ENCODE assay signal across 20 cellular contexts in genomic region chr12:131363841-131364425, GRCh38.
DNase-seq lines count a peak whose midpoint lies in the region; ATAC-seq, FAIRE-seq and TF ChIP-seq lines count a peak whose summit lies in the region.
"Had no signal": no experiment of that assay in that cellular context is flagged by ENCODE, and none has a peak within 500 bp of the region (broad histone marks: within the 10 kb centered on the region; RNA-seq: fewer than 3 reads in every experiment).

No MANE protein-coding gene starts in this region.

- peaks cover 0 to 6% (median 0%) of the 10 kb centered on the region in 3 experiments; a peak in 1 of 7 replicates for H3K36me3 Mint-ChIP-seq in H9 (ENCODE audit: insufficient read depth in 1 of 3, low read depth in 3 of 3)
- no peaks in the 10 kb centered on the region for H3K36me3 Mint-ChIP-seq in neural progenitor cell
- H3K36me3 Mint-ChIP-seq in stimulated activated naive B cell treated with anti-CD40 and anti-IgM and Interleukin-4, amounts not matched to agents 10 μg/mL and 1 μg/mL and 100 μg/mL, for 72 hours = no peaks in the 10 kb centered on the region

- TF ChIP-seq CTCF in AG04450 (IDR thresholded peaks at IDR 0.05; ENCODE audit: low read depth, low read length) (no peak), H9 (conservative IDR thresholded peaks at IDR 0.05) (no peak), bronchial epithelial cell (IDR thresholded peaks at IDR 0.05; ENCODE audit: insufficient read depth, low read length, severe bottlenecking) (no peak), neural progenitor cell (IDR thresholded peaks at IDR 0.05) (no peak)

- H2BK20ac ChIP-seq in H9 (ENCODE audit: low read depth, low read length, poor library complexity, severe bottlenecking) = no peak overlapping the region

- peak overlapping the region; percentile 11 for H3K27ac ChIP-seq in AG04450 (ENCODE audit: low read depth, low read length)
- H3K27ac ChIP-seq in H9 (ENCODE audit: insufficient read length, low read depth, low read length) = no peak overlapping the region
- no peak overlapping the region for H3K27ac ChIP-seq in neural progenitor cell
- H3K27ac ChIP-seq: KMS-11 had no signal

- peaks cover 10 to 14% of the 10 kb centered on the region in 2 experiments for H3K4me1 Mint-ChIP-seq in H9
- peaks cover 29% of the 10 kb centered on the region for H3K4me1 Mint-ChIP-seq in neural progenitor cell
- H3K4me1 Mint-ChIP-seq in stimulated activated naive B cell treated with anti-CD40 and anti-IgM and Interleukin-4, amounts not matched to agents 10 μg/mL and 1 μg/mL and 100 μg/mL, for 72 hours = no peaks in the 10 kb centered on the region

- no peak overlapping the region for H3K27ac Mint-ChIP-seq in H9
- peak overlapping the region; percentile 93 for H3K27ac Mint-ChIP-seq in neural progenitor cell
- no peak overlapping the region for H3K27ac Mint-ChIP-seq in stimulated activated naive B cell treated with anti-CD40 and anti-IgM and Interleukin-4, amounts not matched to agents 10 μg/mL and 1 μg/mL and 100 μg/mL, for 72 hours
- H3K27ac Mint-ChIP-seq: CD4-positive, alpha-beta T cell had no signal

- no peak overlapping the region for H4K91ac ChIP-seq in H9 (ENCODE audit: insufficient read length, low read depth, low read length)

- no peaks in the 10 kb centered on the region for H3F3A ChIP-seq in neural progenitor cell (ENCODE audit: low read depth)

- no peak overlapping the region for H2AFZ ChIP-seq in H9 (ENCODE audit: low read length)
- H2AFZ ChIP-seq in neural progenitor cell (replicated peaks) = no peak overlapping the region

- no peak overlapping the region for H3K4ac ChIP-seq in H9 (ENCODE audit: low read depth, low read length)

- H3K23ac ChIP-seq in H9 (ENCODE audit: insufficient read length, low read depth, low read length) = no peak overlapping the region

- H3K4me1 ChIP-seq in H9 (ENCODE audit: insufficient read depth, low read length) = peaks cover 5% of the 10 kb centered on the region; the same call in 1 of the 2 replicates
- H3K4me1 ChIP-seq in neural progenitor cell = no peaks in the 10 kb centered on the region
- H3K4me1 ChIP-seq: Caco-2, HAP-1 had no signal

- POLR2A ChIA-PET in AG04450 (lab: Yijun Ruan, JAX) = no interaction called here

- no peak overlapping the region for H2BK120ac ChIP-seq in H9 (ENCODE audit: low read depth, low read length, poor library complexity, severe bottlenecking)

- H3K9me3 ChIP-seq in AG04450 (ENCODE audit: control insufficient read depth, insufficient read depth, low read length) (peaks cover 50% of the 10 kb centered on the region), H9 (ENCODE audit: control insufficient read depth, low read depth, low read length) (no peaks in the 10 kb centered on the region), neural progenitor cell (ENCODE audit: low read depth) (no peaks in the 10 kb centered on the region)
- H3K9me3 ChIP-seq: BE2C, Caco-2, HAP-1 had no signal

- peaks cover 5% of the 10 kb centered on the region; the same call in 1 of the 2 replicates for H3K27me3 Mint-ChIP-seq in H9 (ENCODE audit: low read depth)
- H3K27me3 Mint-ChIP-seq in neural progenitor cell (ENCODE audit: insufficient read depth, low read depth) = peaks cover 6% of the 10 kb centered on the region
- peaks cover 3 to 13% of the 10 kb centered on the region in 2 donors for H3K27me3 Mint-ChIP-seq in stimulated activated naive B cell treated with anti-CD40 and anti-IgM and Interleukin-4, amounts not matched to agents 10 μg/mL and 1 μg/mL and 100 μg/mL, for 72 hours
- H3K27me3 Mint-ChIP-seq: CD4-positive, alpha-beta T cell had no signal

- no peak overlapping the region for H3K4me3 ChIP-seq in AG04450 (ENCODE audit: low read depth, low read length)
- no peak overlapping the region for H3K4me3 ChIP-seq in bronchial epithelial cell (ENCODE audit: low read depth, low read length)
- no peak overlapping the region for H3K4me3 ChIP-seq in neural progenitor cell
- H3K4me3 ChIP-seq: GM12878, HAP-1 had no signal

- H3K4me2 ChIP-seq in H9 (ENCODE audit: insufficient read depth, insufficient read length, low read length) (no peak overlapping the region), neural progenitor cell (no peak overlapping the region)
- H3K4me2 ChIP-seq: KMS-11 had no signal

- no peak overlapping the region for H2AK5ac ChIP-seq in H9 (ENCODE audit: insufficient read length, low read length)

- CTCF ChIA-PET in AG04450 (lab: Charles Lee) = no interaction called here

- FAIRE-seq in bronchial epithelial cell (lab: Jason Lieb, UNC) = peak; percentile 92
- FAIRE-seq: D721Med, GM12878, GM19239, H1 had no signal

- H3K79me1 ChIP-seq in H9 (ENCODE audit: insufficient read depth, low read depth, low read length, poor library complexity, severe bottlenecking) = no peaks in the 10 kb centered on the region

- WGBS in H9 (ENCODE audit: extremely low coverage, insufficient read length, low lambda C conversion rate) = no CpG with 5 or more reads among the region's 11 CpGs

- H4K5ac ChIP-seq in H9 (ENCODE audit: insufficient read length, low read depth, low read length) = no peak overlapping the region

- H2BK5ac ChIP-seq in H9 (ENCODE audit: insufficient read length, low read length) = no peak overlapping the region

- DNase-seq in AG04450 (ENCODE audit: low read depth, low spot score) (no peak), H9 (peak; percentile 24), bronchial epithelial cell (ENCODE audit: low read depth) (no peak), neural progenitor cell (ENCODE audit: low spot score) (no peak), kidney tubule cell (ENCODE audit: low spot score) (no peak)
- no peak for DNase-seq in stimulated activated naive B cell treated with anti-CD40 and anti-IgM and Interleukin-4, amounts not matched to agents 10 μg/mL and 1 μg/mL and 100 μg/mL, for 72 hours
- DNase-seq in stimulated activated CD4-positive, alpha-beta T cell treated with anti-CD3 and anti-CD28 coated beads, Interleukin-4, amount 100 ng/mL, for 24 hours = no peak
- DNase-seq: BE2C; C1 segment of cervical spinal cord; Caco-2; CD4-positive, alpha-beta T cell; DND-41; EL had no signal

- no peak overlapping the region for H2BK15ac ChIP-seq in H9 (ENCODE audit: low read depth, low read length)

- H4K20me1 ChIP-seq in H9 (ENCODE audit: control insufficient read depth, insufficient read depth, insufficient read length) = no peaks in the 10 kb centered on the region
- H4K20me1 ChIP-seq in neural progenitor cell (ENCODE audit: low read depth) = no peaks in the 10 kb centered on the region

- H2BK12ac ChIP-seq in H9 (ENCODE audit: insufficient read length, low read depth, low read length) = no peak overlapping the region

- peaks cover 16 to 18% of the 10 kb centered on the region in 2 experiments; a peak in 4 of 5 replicates for H3K9me3 Mint-ChIP-seq in H9
- H3K9me3 Mint-ChIP-seq in neural progenitor cell = peaks cover 3% of the 10 kb centered on the region
- peaks cover 0 to 2% of the 10 kb centered on the region in 2 donors for H3K9me3 Mint-ChIP-seq in stimulated activated naive B cell treated with anti-CD40 and anti-IgM and Interleukin-4, amounts not matched to agents 10 μg/mL and 1 μg/mL and 100 μg/mL, for 72 hours
- H3K9me3 Mint-ChIP-seq: CD4-positive, alpha-beta T cell had no signal

- H3K79me2 ChIP-seq in H9 (ENCODE audit: insufficient read depth, low read length) (no peaks in the 10 kb centered on the region), neural progenitor cell (ENCODE audit: low read depth) (no peaks in the 10 kb centered on the region)

- no peak overlapping the region for H3T11ph ChIP-seq in H9 (ENCODE audit: low read length)

- H3K9ac ChIP-seq in H9 (ENCODE audit: extremely low read depth, insufficient read length, low read length) (no peak overlapping the region), neural progenitor cell (no peak overlapping the region)
- H3K9ac ChIP-seq: KMS-11 had no signal

- no peak overlapping the region for H3K18ac ChIP-seq in H9 (ENCODE audit: insufficient read length, low read depth, low read length)

- H3K23me2 ChIP-seq in H9 (ENCODE audit: insufficient read length, low read depth, low read length, poor library complexity, severe bottlenecking) = no peaks in the 10 kb centered on the region

- no peak for ATAC-seq in HG02852 (IDR thresholded peaks at IDR 0.05; ENCODE audit: unreplicated experiment)
- no peak for ATAC-seq in stimulated activated naive B cell treated with anti-CD40 and anti-IgM and Interleukin-4, amounts not matched to agents 10 μg/mL and 1 μg/mL and 100 μg/mL, for 72 hours (replicated peaks)
- ATAC-seq: GM12878 had no signal

- H3K4me3 Mint-ChIP-seq in H9 = no peak overlapping the region
- H3K4me3 Mint-ChIP-seq in neural progenitor cell = no peak overlapping the region
- no peak overlapping the region for H3K4me3 Mint-ChIP-seq in stimulated activated naive B cell treated with anti-CD40 and anti-IgM and Interleukin-4, amounts not matched to agents 10 μg/mL and 1 μg/mL and 100 μg/mL, for 72 hours
- H3K4me3 Mint-ChIP-seq: CD4-positive, alpha-beta T cell had no signal

- H3K36me3 ChIP-seq in bronchial epithelial cell (ENCODE audit: control insufficient read depth, insufficient read depth, low read length) (no peaks in the 10 kb centered on the region), neural progenitor cell (no peaks in the 10 kb centered on the region)
- H3K36me3 ChIP-seq: BE2C, HAP-1 had no signal

- no peak overlapping the region; the same call in 1 of the 2 replicates for H3K14ac ChIP-seq in H9 (ENCODE audit: insufficient read depth, low read length)

- no peak overlapping the region for H3K56ac ChIP-seq in H9 (ENCODE audit: insufficient read length, low read depth, low read length)

- no peak overlapping the region for H4K8ac ChIP-seq in H9 (replicated peaks; ENCODE audit: insufficient read length, low read depth, low read length)

- H3K27me3 ChIP-seq in AG04450 (ENCODE audit: control insufficient read depth, insufficient read depth, low read length) (no peaks in the 10 kb centered on the region), H9 (ENCODE audit: insufficient read depth, low read length) (no peaks in the 10 kb centered on the region), bronchial epithelial cell (ENCODE audit: control insufficient read depth, insufficient read depth, low read length) (no peaks in the 10 kb centered on the region), neural progenitor cell (no peaks in the 10 kb centered on the region)
- H3K27me3 ChIP-seq: BE2C had no signal
